18 cellular contexts compared by ENCODE assay signal in the genomic region with DNA sequence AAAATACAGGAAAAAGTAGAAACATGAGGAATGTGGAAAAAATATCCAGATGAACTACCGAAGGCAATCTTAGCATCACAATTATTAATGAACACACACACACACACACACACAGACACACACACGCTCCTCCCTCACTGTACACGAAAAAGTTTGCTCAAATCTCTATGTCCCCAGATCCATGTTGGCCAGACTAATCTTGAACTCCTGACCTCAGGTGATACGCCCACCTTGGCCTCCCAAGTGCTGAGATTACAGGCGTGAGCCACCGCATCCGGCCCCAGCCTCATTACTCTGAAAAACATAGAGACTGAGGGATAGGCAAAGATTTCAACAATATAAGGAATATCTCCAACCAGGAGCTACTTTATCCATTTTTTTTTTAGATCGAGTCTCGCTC. TPM values are rescaled to one million over a fixed set of nuclear protein-coding genes. Genes with fewer than 3 reads are reported as not detected.
DNase-seq lines count a peak whose midpoint lies in the region; ATAC-seq lines count a peak whose summit lies in the region.
"Had no signal": no experiment of that assay in that cellular context is flagged by ENCODE, and none has a peak within 500 bp of the region (broad histone marks: within the 10 kb centered on the region; RNA-seq: fewer than 3 reads in every experiment).

No MANE protein-coding gene starts in this region.

- peak overlapping the region; percentile 65 for H2BK12ac ChIP-seq in trophoblast cell (ENCODE audit: low read length)

- H3K36me3 ChIP-seq in trophoblast cell (ENCODE audit: control insufficient read depth in 1 of 2, insufficient read depth in 2 of 2, low read length in 2 of 2): no peaks in the 10 kb centered on the region
- H3K36me3 ChIP-seq: SJCRH30 had no signal

- H3K23ac ChIP-seq in trophoblast cell (ENCODE audit: low read length): no peak overlapping the region

- no peak overlapping the region for H2AK5ac ChIP-seq in trophoblast cell (ENCODE audit: low read length)

- H3K9ac ChIP-seq in trophoblast cell (ENCODE audit: low read length): no peak overlapping the region

- H3K36me3 Mint-ChIP-seq in activated CD4-positive, alpha-beta memory T cell treated with anti-CD3 and anti-CD28 coated beads, Interleukin-2, amount 10 ng/mL, durations not matched to agents 7 days and 5 days (ENCODE audit: low read depth): no peaks in the 10 kb centered on the region
- no peaks in the 10 kb centered on the region for H3K36me3 Mint-ChIP-seq in activated CD4-positive, alpha-beta memory T cell treated with anti-CD3 and anti-CD28 coated beads for 36 hours

- peaks cover 20% of the 10 kb centered on the region for H3K4me1 Mint-ChIP-seq in activated CD4-positive, alpha-beta memory T cell treated with anti-CD3 and anti-CD28 coated beads, Interleukin-2, amount 10 ng/mL, durations not matched to agents 7 days and 5 days
- H3K4me1 Mint-ChIP-seq in activated CD4-positive, alpha-beta memory T cell treated with anti-CD3 and anti-CD28 coated beads for 36 hours (ENCODE audit: low read depth): peaks cover 24% of the 10 kb centered on the region

- CTCF ChIA-PET in activated CD4-positive, alpha-beta memory T cell treated with anti-CD3 and anti-CD28 coated beads, Interleukin-2, amount 10 ng/mL, durations not matched to agents 7 days and 5 days (lab: Charles Lee): interaction anchor here (1.2 kb wide), 1 partner anchor 10 kb away, joined by 3 read pairs; no protein-coding TSS in a partner anchor
- CTCF ChIA-PET in activated CD4-positive, alpha-beta memory T cell treated with anti-CD3 and anti-CD28 coated beads for 36 hours (lab: Charles Lee): no interaction called here

- no peaks in the 10 kb centered on the region for H3K9me3 ChIP-seq in trophoblast cell (ENCODE audit: insufficient read depth, low read depth, low read length)
- H3K9me3 ChIP-seq: SJCRH30 had no signal

- H2BK5ac ChIP-seq in trophoblast cell (ENCODE audit: low read depth, low read length, poor library complexity): no peak overlapping the region

- ATAC-seq in GM21528 (IDR thresholded peaks at IDR 0.05; ENCODE audit: low FRiP score, unreplicated experiment) (no peak), HG03108 (IDR thresholded peaks at IDR 0.05; ENCODE audit: unreplicated experiment) (no peak)
- ATAC-seq: HCT116 had no signal

- H3K4me3 ChIP-seq in trophoblast cell (ENCODE audit: low read depth, low read length): no peak overlapping the region
- H3K4me3 ChIP-seq: SJCRH30 had no signal

- no peak overlapping the region for H3K14ac ChIP-seq in trophoblast cell (ENCODE audit: low read length)

- intact Hi-C loops in activated CD4-positive, alpha-beta memory T cell treated with anti-CD3 and anti-CD28 coated beads for 36 hours (cut with micrococcal nuclease): loop anchor here (5.0 kb wide), 1 partner anchor 91 kb away; no protein-coding TSS in a partner anchor

- H3K4me1 ChIP-seq in trophoblast cell (ENCODE audit: control insufficient read depth in 1 of 2, insufficient read depth in 2 of 2, low read length in 2 of 2): peaks cover 15 to 26% of the 10 kb centered on the region in 2 experiments

- no peaks in the 10 kb centered on the region for H3K27me3 Mint-ChIP-seq in activated CD4-positive, alpha-beta memory T cell treated with anti-CD3 and anti-CD28 coated beads, Interleukin-2, amount 10 ng/mL, durations not matched to agents 7 days and 5 days
- H3K27me3 Mint-ChIP-seq in activated CD4-positive, alpha-beta memory T cell treated with anti-CD3 and anti-CD28 coated beads for 36 hours: no peaks in the 10 kb centered on the region

- H3K4me3 Mint-ChIP-seq in activated CD4-positive, alpha-beta memory T cell treated with anti-CD3 and anti-CD28 coated beads, Interleukin-2, amount 10 ng/mL, durations not matched to agents 7 days and 5 days: no peak overlapping the region
- H3K4me3 Mint-ChIP-seq in activated CD4-positive, alpha-beta memory T cell treated with anti-CD3 and anti-CD28 coated beads for 36 hours: no peak overlapping the region

- no peak overlapping the region for H2AFZ ChIP-seq in trophoblast cell (ENCODE audit: insufficient read depth, low read length, poor library complexity)

- no peak for DNase-seq in activated CD4-positive, alpha-beta memory T cell treated with anti-CD3 and anti-CD28 coated beads, Interleukin-2, amount 10 ng/mL, durations not matched to agents 7 days and 5 days
- DNase-seq in activated CD4-positive, alpha-beta memory T cell treated with anti-CD3 and anti-CD28 coated beads for 36 hours: no peak
- DNase-seq in trophoblast cell: no peak
- DNase-seq in NCI-H1105 (lab: John Stamatoyannopoulos, UW): no peak
- no peak for DNase-seq in NCI-H1092 (lab: John Stamatoyannopoulos, UW)
- DNase-seq: AML-193, Calu3, GOT3, KBM-7, NCI-H1417 treated with DMSO at 0.1 percent for 48 hours, NCI-H187 treated with DMSO at 0.1 percent for 48 hours, NCI-H226, SJCRH30 had no signal

- H3K27ac Mint-ChIP-seq in activated CD4-positive, alpha-beta memory T cell treated with anti-CD3 and anti-CD28 coated beads, Interleukin-2, amount 10 ng/mL, durations not matched to agents 7 days and 5 days: peak overlapping the region; percentile 41
- no peak overlapping the region for H3K27ac Mint-ChIP-seq in activated CD4-positive, alpha-beta memory T cell treated with anti-CD3 and anti-CD28 coated beads for 36 hours

- H3K27ac ChIP-seq in angular gyrus (ENCODE audit: low read depth, low read length) (peak overlapping the region; percentile 42), trophoblast cell (ENCODE audit: low read depth, low read length) (no peak overlapping the region)
- H3K27ac ChIP-seq: 22Rv1, SJCRH30 had no signal

- H4K91ac ChIP-seq in trophoblast cell (ENCODE audit: low read depth, low read length): no peak overlapping the region

- no peak overlapping the region for H3K4me2 ChIP-seq in trophoblast cell (ENCODE audit: low read length)

- H4K12ac ChIP-seq in trophoblast cell (ENCODE audit: low read depth, low read length): no peak overlapping the region

- no peaks in the 10 kb centered on the region for H3K27me3 ChIP-seq in trophoblast cell (ENCODE audit: insufficient read depth, low read length)
- H3K27me3 ChIP-seq: SJCRH30 had no signal

- no peak overlapping the region for H3K18ac ChIP-seq in trophoblast cell (ENCODE audit: low read length)

- no peaks in the 10 kb centered on the region for H3K9me3 Mint-ChIP-seq in activated CD4-positive, alpha-beta memory T cell treated with anti-CD3 and anti-CD28 coated beads, Interleukin-2, amount 10 ng/mL, durations not matched to agents 7 days and 5 days
- no peaks in the 10 kb centered on the region for H3K9me3 Mint-ChIP-seq in activated CD4-positive, alpha-beta memory T cell treated with anti-CD3 and anti-CD28 coated beads for 36 hours

- no peak overlapping the region for H3K4ac ChIP-seq in trophoblast cell (ENCODE audit: low read depth, low read length)

- peaks cover 9% of the 10 kb centered on the region for H3K79me1 ChIP-seq in trophoblast cell (ENCODE audit: low read length)

- POLR2A ChIA-PET in activated CD4-positive, alpha-beta memory T cell treated with anti-CD3 and anti-CD28 coated beads, Interleukin-2, amount 10 ng/mL, durations not matched to agents 7 days and 5 days (lab: Charles Lee): no interaction called here
- POLR2A ChIA-PET in activated CD4-positive, alpha-beta memory T cell treated with anti-CD3 and anti-CD28 coated beads for 36 hours (lab: Charles Lee): no interaction called here

- no peak overlapping the region for H4K8ac ChIP-seq in trophoblast cell (ENCODE audit: low read depth, low read length)

- H2BK120ac ChIP-seq in trophoblast cell (ENCODE audit: insufficient read depth, low read length, poor library complexity): no peak overlapping the region

- H3K79me2 ChIP-seq in trophoblast cell (ENCODE audit: control insufficient read depth, insufficient read depth, low read length, poor library complexity): no peaks in the 10 kb centered on the region

- WGBS in trophoblast cell (ENCODE audit: extremely low coverage, insufficient coverage, insufficient read length): no CpG with 5 or more reads among the region's 9 CpGs

RNA-seq across cellular contexts. Expression of a gene that starts 17.2 kb away (rescaled TPM):
- 1 to 10 TPM; 8.1 to 9.3 TPM for total RNA-seq in activated CD4-positive, alpha-beta memory T cell treated with anti-CD3 and anti-CD28 coated beads, Interleukin-2, amount 10 ng/mL, durations not matched to agents 7 days and 5 days
- 1 to 10 TPM; 5.9 to 6.5 TPM for total RNA-seq in activated CD4-positive, alpha-beta memory T cell treated with anti-CD3 and anti-CD28 coated beads for 36 hours
- polyA plus RNA-seq in trophoblast cell (2013): 4.4 and 4.5 TPM in 2 replicates
